Comparison of ENCODE assay signal across 1 cellular context in genomic region chr4:95085118-95085833, GRCh38.
TF ChIP-seq lines count a peak whose summit lies in the region.

No MANE protein-coding gene starts in this region.

TF ChIP-seq in A549, 52 proteins besides CTCF, POLR2A, EP300 and RAD21 (continued from another document):
- TF ChIP-seq NFE2L2 (conservative IDR thresholded peaks at IDR 0.05; ENCODE audit: low read length) = no peak
- TF ChIP-seq TP53 (CRISPR knock-in tag; IDR thresholded peaks at IDR 0.05) = no peak
- no peak for TF ChIP-seq EHMT2 (IDR thresholded peaks at IDR 0.05; ENCODE audit: low read depth)
